Comparison of ENCODE assay signal across 16 cellular contexts in the genomic region with DNA sequence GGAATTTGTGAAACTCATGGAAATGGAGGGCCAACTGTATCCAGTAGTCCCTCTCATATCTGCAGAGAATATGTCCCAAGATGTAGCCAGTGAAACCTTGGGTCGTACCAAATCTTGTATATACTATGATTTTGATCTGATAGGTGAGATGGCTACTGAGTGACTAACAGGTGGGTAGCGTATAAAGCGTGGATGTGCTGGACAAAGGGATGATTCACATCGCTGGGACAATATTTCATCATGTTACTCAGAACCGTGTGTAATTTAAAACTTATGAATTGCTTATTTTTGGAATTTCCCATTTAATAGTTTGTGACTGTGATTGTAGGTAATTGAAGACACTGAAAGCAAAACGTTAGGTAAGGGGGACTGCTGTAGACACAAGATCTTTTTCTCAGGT.
"Had no signal": no experiment of that assay in that cellular context is flagged by ENCODE, and none has a peak within 500 bp of the region (broad histone marks: within the 10 kb centered on the region; RNA-seq: fewer than 3 reads in every experiment).

No MANE protein-coding gene starts in this region.

- H3K9me3 Mint-ChIP-seq: activated CD8-positive, alpha-beta T cell treated with anti-CD3 and anti-CD28 coated beads for 36 hours; activated T-cell treated with anti-CD3 and anti-CD28 coated beads, Interleukin-2, amount 50 U/mL, for 72 hours; central memory CD8-positive, alpha-beta T cell; dendritic cell treated with granulocyte-macrophage colony-stimulating factor and Interleukin-4, amounts not matched to agents 40 ng/mL and 50 ng/mL, for 4 days; effector memory CD8-positive, alpha-beta T cell; stimulated activated naive CD8-positive, alpha-beta T cell treated with anti-CD3 and anti-CD28 coated beads, Interleukin-15, Interleukin-2, amounts not matched to agents 100 ng/mL and 50 ng/mL, for 24 hours; T-cell had no signal

- ATAC-seq: activated CD4-positive, alpha-beta T cell treated with anti-CD3 and anti-CD28 coated beads for 36 hours; activated CD8-positive, alpha-beta T cell treated with anti-CD3 and anti-CD28 coated beads for 36 hours; activated T-cell treated with anti-CD3 and anti-CD28 coated beads, Interleukin-2, amount 50 U/mL, for 72 hours; effector memory CD8-positive, alpha-beta T cell; heart right ventricle; T-cell; upper lobe of right lung had no signal

- H3K27ac ChIP-seq: heart right ventricle, left ventricle myocardium inferior, upper lobe of right lung, WERI-Rb-1 had no signal

- H3K36me3 ChIP-seq: upper lobe of right lung, WERI-Rb-1 had no signal

- H3K27ac Mint-ChIP-seq: activated CD4-positive, alpha-beta T cell treated with anti-CD3 and anti-CD28 coated beads for 36 hours; activated CD8-positive, alpha-beta T cell treated with anti-CD3 and anti-CD28 coated beads for 36 hours; activated T-cell treated with anti-CD3 and anti-CD28 coated beads, Interleukin-2, amount 50 U/mL, for 72 hours; dendritic cell treated with granulocyte-macrophage colony-stimulating factor and Interleukin-4, amounts not matched to agents 40 ng/mL and 50 ng/mL, for 4 days; effector memory CD8-positive, alpha-beta T cell; stimulated activated naive CD8-positive, alpha-beta T cell treated with anti-CD3 and anti-CD28 coated beads, Interleukin-15, Interleukin-2, amounts not matched to agents 100 ng/mL and 50 ng/mL, for 24 hours; T-cell had no signal

- H3K9me3 ChIP-seq: heart right ventricle, left ventricle myocardium inferior, upper lobe of right lung had no signal

- H3K4me3 Mint-ChIP-seq: activated CD4-positive, alpha-beta T cell treated with anti-CD3 and anti-CD28 coated beads for 36 hours; activated CD8-positive, alpha-beta T cell treated with anti-CD3 and anti-CD28 coated beads for 36 hours; activated T-cell treated with anti-CD3 and anti-CD28 coated beads, Interleukin-2, amount 50 U/mL, for 72 hours; central memory CD8-positive, alpha-beta T cell; dendritic cell treated with granulocyte-macrophage colony-stimulating factor and Interleukin-4, amounts not matched to agents 40 ng/mL and 50 ng/mL, for 4 days; effector memory CD8-positive, alpha-beta T cell; stimulated activated naive CD8-positive, alpha-beta T cell treated with anti-CD3 and anti-CD28 coated beads, Interleukin-15, Interleukin-2, amounts not matched to agents 100 ng/mL and 50 ng/mL, for 24 hours; T-cell had no signal

- H3K4me3 ChIP-seq: heart right ventricle, left ventricle myocardium inferior, upper lobe of right lung had no signal

- H3K27me3 ChIP-seq: heart right ventricle, upper lobe of right lung had no signal

- H3K27me3 Mint-ChIP-seq: activated CD4-positive, alpha-beta T cell treated with anti-CD3 and anti-CD28 coated beads for 36 hours; activated CD8-positive, alpha-beta T cell treated with anti-CD3 and anti-CD28 coated beads for 36 hours; central memory CD8-positive, alpha-beta T cell; dendritic cell treated with granulocyte-macrophage colony-stimulating factor and Interleukin-4, amounts not matched to agents 40 ng/mL and 50 ng/mL, for 4 days; effector memory CD8-positive, alpha-beta T cell; stimulated activated naive CD8-positive, alpha-beta T cell treated with anti-CD3 and anti-CD28 coated beads, Interleukin-15, Interleukin-2, amounts not matched to agents 100 ng/mL and 50 ng/mL, for 24 hours; T-cell had no signal

- H3K4me1 ChIP-seq: upper lobe of right lung had no signal

- H3K4me1 Mint-ChIP-seq: activated CD4-positive, alpha-beta T cell treated with anti-CD3 and anti-CD28 coated beads for 36 hours had no signal

- DNase-seq: activated CD4-positive, alpha-beta T cell treated with anti-CD3 and anti-CD28 coated beads for 36 hours; activated CD8-positive, alpha-beta memory T cell treated with anti-CD3 and anti-CD28 coated beads, Interleukin-2, amount 50 U/mL, for 4 hours; activated CD8-positive, alpha-beta T cell treated with anti-CD3 and anti-CD28 coated beads for 36 hours; activated T-cell treated with anti-CD3 and anti-CD28 coated beads, Interleukin-2, amount 50 U/mL, for 72 hours; effector memory CD8-positive, alpha-beta T cell; erythroblast; heart right ventricle; islet precursor cell; left ventricle myocardium inferior; stimulated activated CD4-positive, alpha-beta T cell treated with anti-CD3 and anti-CD28 coated beads, Interleukin-4, amount 100 ng/mL, for 1 hour; T-cell; upper lobe of right lung; WERI-Rb-1 had no signal
